Comparison of ENCODE assay signal across 27 cellular contexts in the genomic region with DNA sequence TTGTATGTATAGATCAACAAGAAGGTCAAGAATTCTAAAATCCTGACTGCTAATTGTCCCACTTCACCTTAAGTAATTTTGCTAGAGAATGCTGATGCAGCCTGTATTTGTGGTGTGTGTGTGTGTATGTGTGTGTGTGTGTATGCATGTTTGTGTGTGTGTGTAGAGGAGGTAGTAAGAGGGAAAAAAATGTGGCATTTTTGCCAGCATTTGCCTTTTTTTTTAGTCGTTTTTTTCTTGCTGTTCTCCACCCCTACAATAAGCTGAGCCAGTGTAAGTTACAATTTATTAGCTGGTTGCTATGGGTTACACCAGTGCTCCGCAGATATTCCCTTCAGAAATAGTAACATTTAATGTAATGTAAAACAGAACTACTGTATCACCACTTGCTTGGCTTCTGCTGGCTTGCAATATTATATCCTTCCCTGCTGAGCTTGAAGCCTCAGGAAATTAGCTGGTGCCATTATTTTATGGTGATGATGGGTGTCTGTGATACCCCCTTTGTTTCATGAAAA. TPM values are rescaled to one million over a fixed set of nuclear protein-coding genes. Genes with fewer than 3 reads are reported as not detected.
A peak's percentile ranks its signal among the peaks of the same experiment; 100 is the strongest.
DNase-seq lines count a peak whose midpoint lies in the region; ATAC-seq and TF ChIP-seq lines count a peak whose summit lies in the region.
"Had no signal": no experiment of that assay in that cellular context is flagged by ENCODE, and none has a peak within 500 bp of the region (broad histone marks: within the 10 kb centered on the region; RNA-seq: fewer than 3 reads in every experiment).

No MANE protein-coding gene starts in this region.

- no peak overlapping the region for H3K4me3 Mint-ChIP-seq in osteocyte (ENCODE audit: unreplicated experiment)
- no peak overlapping the region for H3K4me3 Mint-ChIP-seq in activated naive CD8-positive, alpha-beta T cell treated with anti-CD3 and anti-CD28 coated beads, Interleukin-2, amount 50 U/mL, for 24 hours
- H3K4me3 Mint-ChIP-seq: activated CD8-positive, alpha-beta T cell treated with anti-CD3 and anti-CD28 coated beads, Interleukin-2, amount 10 ng/mL, durations not matched to agents 7 days and 5 days; activated naive CD8-positive, alpha-beta T cell treated with anti-CD3 and anti-CD28 coated beads, Interleukin-2, amount 10 ng/mL, durations not matched to agents 7 days and 5 days; CD4-positive, alpha-beta T cell; HFFc6; neural crest cell had no signal

- H3K27ac Mint-ChIP-seq in osteocyte (ENCODE audit: unreplicated experiment): peak overlapping the region; percentile 85
- H3K27ac Mint-ChIP-seq in activated naive CD8-positive, alpha-beta T cell treated with anti-CD3 and anti-CD28 coated beads, Interleukin-2, amount 50 U/mL, for 24 hours: no peak overlapping the region
- H3K27ac Mint-ChIP-seq: activated CD8-positive, alpha-beta T cell treated with anti-CD3 and anti-CD28 coated beads, Interleukin-2, amount 10 ng/mL, durations not matched to agents 7 days and 5 days; activated naive CD8-positive, alpha-beta T cell treated with anti-CD3 and anti-CD28 coated beads, Interleukin-2, amount 10 ng/mL, durations not matched to agents 7 days and 5 days; CD4-positive, alpha-beta T cell; HFFc6 had no signal

- DNase-seq in DMS 273 (lab: John Stamatoyannopoulos, UW; ENCODE audit: unreplicated experiment) (peak; percentile 39), DMS 273 treated with DMSO at 0.1 percent for 48 hours (lab: John Stamatoyannopoulos, UW) (no peak), NCI-H2081 treated with DMSO at 0.1 percent for 48 hours (lab: John Stamatoyannopoulos, UW) (peak; percentile 33), dedifferentiated amniotic fluid mesenchymal stem cell (ENCODE audit: extremely low spot score) (peak; percentile 55), osteocyte (ENCODE audit: extremely low spot score, unreplicated experiment) (no peak), GM20000 (ENCODE audit: low spot score) (no peak), epidermal melanocyte (ENCODE audit: insufficient read length, low spot score) (no peak)
- no peak for DNase-seq in activated naive CD8-positive, alpha-beta T cell treated with anti-CD3 and anti-CD28 coated beads, Interleukin-2, amount 50 U/mL, for 24 hours
- DNase-seq: activated CD4-positive, alpha-beta T cell treated with anti-CD3 and anti-CD28 coated beads for 1 hour; activated CD8-positive, alpha-beta T cell treated with anti-CD3 and anti-CD28 coated beads, Interleukin-2, amount 10 ng/mL, durations not matched to agents 7 days and 5 days; activated gamma-delta T cell; activated naive CD8-positive, alpha-beta T cell treated with anti-CD3 and anti-CD28 coated beads, Interleukin-2, amount 10 ng/mL, durations not matched to agents 7 days and 5 days; CD4-positive, alpha-beta T cell; EL; heart right ventricle; HFFc6; Kasumi-1; kidney glomerular epithelial cell; NCI-H187; right lobe of liver; stimulated activated CD4-positive, alpha-beta T cell treated with anti-CD3 and anti-CD28 coated beads, Interleukin-12 subunit alpha, Interleukin-12 subunit beta, amount 100 ng/mL, for 4 hours; stimulated activated CD4-positive, alpha-beta T cell treated with anti-CD3 and anti-CD28 coated beads, Interleukin-4, amount 100 ng/mL, for 1 hour; substantia nigra; T-helper 2 cell had no signal

- H3K36me3 Mint-ChIP-seq in osteocyte (ENCODE audit: unreplicated experiment): no peaks in the 10 kb centered on the region
- H3K36me3 Mint-ChIP-seq in activated naive CD8-positive, alpha-beta T cell treated with anti-CD3 and anti-CD28 coated beads, Interleukin-2, amount 50 U/mL, for 24 hours (ENCODE audit: low read depth): no peaks in the 10 kb centered on the region
- H3K36me3 Mint-ChIP-seq: activated naive CD8-positive, alpha-beta T cell treated with anti-CD3 and anti-CD28 coated beads, Interleukin-2, amount 10 ng/mL, durations not matched to agents 7 days and 5 days had no signal

- ATAC-seq in activated naive CD8-positive, alpha-beta T cell treated with anti-CD3 and anti-CD28 coated beads, Interleukin-2, amount 50 U/mL, for 24 hours: no peak
- ATAC-seq: activated CD8-positive, alpha-beta T cell treated with anti-CD3 and anti-CD28 coated beads, Interleukin-2, amount 10 ng/mL, durations not matched to agents 7 days and 5 days; heart right ventricle; HepG2; right lobe of liver had no signal

- H3K9me3 Mint-ChIP-seq in osteocyte (ENCODE audit: unreplicated experiment): no peaks in the 10 kb centered on the region
- no peaks in the 10 kb centered on the region for H3K9me3 Mint-ChIP-seq in activated naive CD8-positive, alpha-beta T cell treated with anti-CD3 and anti-CD28 coated beads, Interleukin-2, amount 50 U/mL, for 24 hours
- H3K9me3 Mint-ChIP-seq: activated naive CD8-positive, alpha-beta T cell treated with anti-CD3 and anti-CD28 coated beads, Interleukin-2, amount 10 ng/mL, durations not matched to agents 7 days and 5 days; CD4-positive, alpha-beta T cell; HFFc6; neural crest cell had no signal

- H3K27me3 Mint-ChIP-seq in osteocyte (ENCODE audit: unreplicated experiment): no peaks in the 10 kb centered on the region
- H3K27me3 Mint-ChIP-seq in activated naive CD8-positive, alpha-beta T cell treated with anti-CD3 and anti-CD28 coated beads, Interleukin-2, amount 50 U/mL, for 24 hours: no peaks in the 10 kb centered on the region
- H3K27me3 Mint-ChIP-seq: CD4-positive, alpha-beta T cell had no signal

- H3K4me1 Mint-ChIP-seq in osteocyte (ENCODE audit: unreplicated experiment): peaks cover 85% of the 10 kb centered on the region
- H3K4me1 Mint-ChIP-seq in activated naive CD8-positive, alpha-beta T cell treated with anti-CD3 and anti-CD28 coated beads, Interleukin-2, amount 50 U/mL, for 24 hours: no peaks in the 10 kb centered on the region

- TF ChIP-seq CTCF in osteocyte (IDR thresholded peaks at IDR 0.05) (no peak), GM20000 (IDR thresholded peaks at IDR 0.05; ENCODE audit: extremely low read depth, missing control alignments) (no peak)

RNA-seq across cellular contexts. Expression of gene IGSF3, which starts 23.3 kb away (rescaled TPM):
- total RNA-seq in osteocyte: 43.2 and 51.7 TPM in 2 replicates
- total RNA-seq: HFFc6, OCI-LY7 had no signal

Comparison
In these comparisons a context has a peak if more than half of its experiments do, and no peak if none do; other contexts are left out.
1. DNase-seq: peak in DMS 273 (single experiment), NCI-H2081 treated with DMSO at 0.1 percent for 48 hours (single experiment) and dedifferentiated amniotic fluid mesenchymal stem cell (single experiment); none in DMS 273 treated with DMSO at 0.1 percent for 48 hours (single experiment), osteocyte (single experiment), activated naive CD8-positive, alpha-beta T cell treated with anti-CD3 and anti-CD28 coated beads, Interleukin-2, amount 50 U/mL, for 24 hours (single experiment), GM20000 (single experiment) and epidermal melanocyte (single experiment).